ENCODE assay signal across 8 cellular contexts in the genomic region with DNA sequence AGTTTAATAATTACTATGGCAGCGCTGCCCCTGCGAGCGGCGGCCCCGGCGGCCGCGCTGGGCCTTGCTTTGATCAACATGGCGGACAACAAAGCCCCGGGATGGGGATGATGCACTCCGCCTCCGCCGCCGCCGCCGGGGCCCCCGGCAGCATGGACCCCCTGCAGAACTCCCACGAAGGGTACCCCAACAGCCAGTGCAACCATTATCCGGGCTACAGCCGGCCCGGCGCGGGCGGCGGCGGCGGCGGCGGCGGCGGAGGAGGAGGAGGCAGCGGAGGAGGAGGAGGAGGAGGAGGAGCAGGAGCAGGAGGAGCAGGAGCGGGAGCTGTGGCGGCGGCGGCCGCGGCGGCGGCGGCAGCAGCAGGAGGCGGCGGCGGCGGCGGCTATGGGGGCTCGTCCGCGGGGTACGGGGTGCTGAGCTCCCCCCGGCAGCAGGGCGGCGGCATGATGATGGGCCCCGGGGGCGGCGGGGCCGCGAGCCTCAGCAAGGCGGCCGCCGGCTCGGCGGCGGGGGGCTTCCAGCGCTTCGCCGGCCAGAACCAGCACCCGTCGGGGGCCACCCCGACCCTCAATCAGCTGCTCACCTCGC. TPM values are rescaled to one million over a fixed set of nuclear protein-coding genes. Genes with fewer than 3 reads are reported as not detected.
A peak's percentile ranks its signal among the peaks of the same experiment; 100 is the strongest.
DNase-seq lines count a peak whose midpoint lies in the region; ATAC-seq and TF ChIP-seq lines count a peak whose summit lies in the region.

No MANE protein-coding gene starts in this region.

- no peaks in the 10 kb centered on the region for H3K9me3 ChIP-seq in CD4-positive, alpha-beta memory T cell (ENCODE audit: control insufficient read depth in 1 of 2, low read length in 2 of 2)
- H3K9me3 ChIP-seq in SU-DHL-6 (ENCODE audit: insufficient read depth, low read length) (no peaks in the 10 kb centered on the region), hepatocyte (ENCODE audit: low read depth) (no peaks in the 10 kb centered on the region), sigmoid colon (no peaks in the 10 kb centered on the region)

- H2AFZ ChIP-seq in SU-DHL-6 (ENCODE audit: low read depth, low read length, severe bottlenecking) (peak overlapping the region; percentile 72), hepatocyte (peak overlapping the region; percentile 54)

- H3K9me3 Mint-ChIP-seq in CD4-positive, alpha-beta memory T cell = peaks cover 0 to 3% (median 0%) of the 10 kb centered on the region in 8 donors

- peak overlapping the region in 1 of 2 donors; percentile 14 for H3K4me3 ChIP-seq in CD4-positive, alpha-beta memory T cell (ENCODE audit: low read length in 2 of 2)
- H3K4me3 ChIP-seq in SU-DHL-6 (ENCODE audit: insufficient read depth, low read length, poor library complexity, severe bottlenecking) (peak overlapping the region; percentile 92), hepatocyte (peak overlapping the region; percentile 88), sigmoid colon (peak overlapping the region; percentile 91 to 94 (median 92))

- POLR2A ChIA-PET in CD4-positive, alpha-beta memory T cell (lab: Charles Lee; ENCODE audit: partially characterized antibody) = interaction anchor here (0.6 to 5.9 kb wide), 19 partner anchors 9 to 1464 kb away, joined by 3 to 93 read pairs (median 5); a partner anchor contains a TSS

- peak; percentile 43 to 63 (median 46) for DNase-seq in CD4-positive, alpha-beta memory T cell
- DNase-seq in amniotic epithelial cell (ENCODE audit: low read depth) = peak; percentile 40
- DNase-seq in hepatocyte (ENCODE audit: low spot score) = peak; percentile 69
- peak; percentile 80 for DNase-seq in sigmoid colon

- H3K9ac ChIP-seq in SU-DHL-6 (ENCODE audit: low read length) = peak overlapping the region; percentile 88

- H3K4me3 Mint-ChIP-seq in CD4-positive, alpha-beta memory T cell = peak overlapping the region; percentile 58 to 86 (median 78)

- peak overlapping the region; percentile 95 for H3K4me2 ChIP-seq in SU-DHL-6 (ENCODE audit: low read depth, low read length, poor library complexity, severe bottlenecking)
- H3K4me2 ChIP-seq in hepatocyte = peak overlapping the region; percentile 83

- H4K20me1 ChIP-seq in SU-DHL-6 (ENCODE audit: low read depth, low read length) = peaks cover 30% of the 10 kb centered on the region
- peaks cover 30% of the 10 kb centered on the region for H4K20me1 ChIP-seq in hepatocyte (ENCODE audit: insufficient read depth, poor library complexity, severe bottlenecking)

- peaks cover 36% of the 10 kb centered on the region for H3K4me1 ChIP-seq in CD4-positive, alpha-beta memory T cell (ENCODE audit: insufficient read depth, low read length)
- H3K4me1 ChIP-seq in hepatocyte (ENCODE audit: insufficient read depth) (peaks cover 42% of the 10 kb centered on the region), sigmoid colon (peaks cover 3 to 52% (median 47%) of the 10 kb centered on the region in 4 donors)

- no peaks in the 10 kb centered on the region for H3K9me2 ChIP-seq in SU-DHL-6 (replicated peaks; ENCODE audit: insufficient read depth, low read length)
- H3K9me2 ChIP-seq in hepatocyte (replicated peaks; ENCODE audit: insufficient read depth) = no peaks in the 10 kb centered on the region

- H3K36me3 ChIP-seq in CD4-positive, alpha-beta memory T cell (ENCODE audit: insufficient read depth, low read length) = no peaks in the 10 kb centered on the region
- H3K36me3 ChIP-seq in SU-DHL-6 (ENCODE audit: low read length) = peaks cover 18% of the 10 kb centered on the region; the same call in 1 of the 2 replicates
- no peaks in the 10 kb centered on the region for H3K36me3 ChIP-seq in hepatocyte (replicated peaks; ENCODE audit: insufficient read depth, low read depth)
- H3K36me3 ChIP-seq in sigmoid colon = no peaks in the 10 kb centered on the region

- intact Hi-C loops in CD4-positive, alpha-beta memory T cell (cut with micrococcal nuclease) = loop anchor here (1.0 kb wide), 1 partner anchor 1464 kb away; a partner anchor contains a TSS
- intact Hi-C loops in sigmoid colon (cut with DNase I) = loop anchor here (1.0 to 5.0 kb wide), 7 partner anchors 179 to 1466 kb away; a partner anchor contains a TSS

- peaks cover 41% of the 10 kb centered on the region for H3K79me2 ChIP-seq in SU-DHL-6 (ENCODE audit: insufficient read depth, low read length)
- peaks cover 62% of the 10 kb centered on the region for H3K79me2 ChIP-seq in hepatocyte

- no peaks in the 10 kb centered on the region for H3K27me3 Mint-ChIP-seq in CD4-positive, alpha-beta memory T cell

- peak; percentile 6 for ATAC-seq in HG02588 (IDR thresholded peaks at IDR 0.05; ENCODE audit: unreplicated experiment)
- no peak for ATAC-seq in HG02678 (IDR thresholded peaks at IDR 0.05; ENCODE audit: unreplicated experiment)
- ATAC-seq in GM19397 (IDR thresholded peaks at IDR 0.05; ENCODE audit: unreplicated experiment) = no peak

- TF ChIP-seq POLR2A in sigmoid colon (IDR thresholded peaks at IDR 0.05) = no peak

- H3K27ac ChIP-seq in CD4-positive, alpha-beta memory T cell (ENCODE audit: low read depth, low read length) = peak overlapping the region; percentile 71
- H3K27ac ChIP-seq in SU-DHL-6 (ENCODE audit: low read depth, low read length) (peak overlapping the region; percentile 89), hepatocyte (peak overlapping the region; percentile 97), sigmoid colon (peak overlapping the region; percentile 97 to 99 (median 98))

- H3K27me3 ChIP-seq in CD4-positive, alpha-beta memory T cell (ENCODE audit: insufficient read depth, low read length) = no peaks in the 10 kb centered on the region
- H3K27me3 ChIP-seq in SU-DHL-6 (ENCODE audit: low read length) (no peaks in the 10 kb centered on the region), hepatocyte (no peaks in the 10 kb centered on the region), sigmoid colon (no peaks in the 10 kb centered on the region)

- no peak for TF ChIP-seq CTCF in SU-DHL-6 (IDR thresholded peaks at IDR 0.05; ENCODE audit: insufficient read depth, low read length, poor library complexity, severe bottlenecking)
- TF ChIP-seq CTCF in hepatocyte (IDR thresholded peaks at IDR 0.05; ENCODE audit: poor library complexity) = no peak
- no peak for TF ChIP-seq CTCF in sigmoid colon (IDR thresholded peaks at IDR 0.05)

- H3K36me3 Mint-ChIP-seq in CD4-positive, alpha-beta memory T cell = peaks cover 0 to 24% of the 10 kb centered on the region in 2 donors

- H3K4me1 Mint-ChIP-seq in CD4-positive, alpha-beta memory T cell = peaks cover 29 to 61% (median 44%) of the 10 kb centered on the region in 4 donors

- H3F3A ChIP-seq in SU-DHL-6 (ENCODE audit: insufficient read depth) = peaks cover 28% of the 10 kb centered on the region

- WGBS in hepatocyte (ENCODE audit: low lambda C conversion rate, missing lambda C conversion rate) = 1% methylated on average over 19 of the region's 71 CpGs
- 0% methylated on average over 68 to 69 of the region's 71 CpGs for WGBS in sigmoid colon, 2 donors

- TF ChIP-seq EP300 in sigmoid colon (IDR thresholded peaks at IDR 0.05) = no peak

- CTCF ChIA-PET in CD4-positive, alpha-beta memory T cell (lab: Charles Lee; ENCODE audit: partially characterized antibody) = interaction anchor here (0.6 to 2.1 kb wide), 2 partner anchors 92 to 1464 kb away, joined by 3 to 14 read pairs; no protein-coding TSS in a partner anchor

- peak overlapping the region in 3 of 7 donors; percentile 52 to 99 (median 75) for H3K27ac Mint-ChIP-seq in CD4-positive, alpha-beta memory T cell

RNA-seq across cellular contexts. Expression of a gene that starts 1.5 kb away (rescaled TPM):
- total RNA-seq in CD4-positive, alpha-beta memory T cell = 100 to 1,000 TPM; 118 to 131 TPM
- 10 to 100 TPM in 1 of 2 donors, 1 to 10 TPM in 1; 5.4 to 26.5 TPM for polyA plus RNA-seq in CD4-positive, alpha-beta memory T cell
- 60.2 and 67.0 TPM in 2 replicates for total RNA-seq in hepatocyte
- polyA plus RNA-seq in hepatocyte = 32.9 and 47.5 TPM in 2 replicates
- 100 to 1,000 TPM in 1 of 4 donors, 10 to 100 TPM in 3; 69.6 to 115 (median 78.8) TPM for total RNA-seq in sigmoid colon
- polyA plus RNA-seq in sigmoid colon = 10 to 100 TPM in 1 of 3 donors, 1 to 10 TPM in 2; 8.4 to 30.4 (median 8.6) TPM
